ENCODE assay signal across 1 cellular context in genomic region chr22:41445171-41446056, GRCh38.
TF ChIP-seq lines count a peak whose summit lies in the region.

No MANE protein-coding gene starts in this region.

TF ChIP-seq in HEK293, 187 proteins besides CTCF, POLR2A, EP300 and RAD21 (continued from another document and continues in another):
- TF ChIP-seq ZNF670 (tag by site-specific recombination; IDR thresholded peaks at IDR 0.05; ENCODE audit: low read depth) = no peak
- TF ChIP-seq, protein P1, sequence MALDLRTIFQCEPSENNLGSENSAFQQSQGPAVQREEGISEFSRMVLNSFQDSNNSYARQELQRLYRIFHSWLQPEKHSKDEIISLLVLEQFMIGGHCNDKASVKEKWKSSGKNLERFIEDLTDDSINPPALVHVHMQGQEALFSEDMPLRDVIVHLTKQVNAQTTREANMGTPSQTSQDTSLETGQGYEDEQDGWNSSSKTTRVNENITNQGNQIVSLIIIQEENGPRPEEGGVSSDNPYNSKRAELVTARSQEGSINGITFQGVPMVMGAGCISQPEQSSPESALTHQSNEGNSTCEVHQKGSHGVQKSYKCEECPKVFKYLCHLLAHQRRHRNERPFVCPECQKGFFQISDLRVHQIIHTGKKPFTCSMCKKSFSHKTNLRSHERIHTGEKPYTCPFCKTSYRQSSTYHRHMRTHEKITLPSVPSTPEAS (tag by site-specific recombination; IDR thresholded peaks at IDR 0.05) = no peak
- TF ChIP-seq ZNF112 (tag by site-specific recombination; IDR thresholded peaks at IDR 0.05) = no peak
- no peak for TF ChIP-seq ZNF174 (tag by site-specific recombination; IDR thresholded peaks at IDR 0.05)
- TF ChIP-seq, protein P2, sequence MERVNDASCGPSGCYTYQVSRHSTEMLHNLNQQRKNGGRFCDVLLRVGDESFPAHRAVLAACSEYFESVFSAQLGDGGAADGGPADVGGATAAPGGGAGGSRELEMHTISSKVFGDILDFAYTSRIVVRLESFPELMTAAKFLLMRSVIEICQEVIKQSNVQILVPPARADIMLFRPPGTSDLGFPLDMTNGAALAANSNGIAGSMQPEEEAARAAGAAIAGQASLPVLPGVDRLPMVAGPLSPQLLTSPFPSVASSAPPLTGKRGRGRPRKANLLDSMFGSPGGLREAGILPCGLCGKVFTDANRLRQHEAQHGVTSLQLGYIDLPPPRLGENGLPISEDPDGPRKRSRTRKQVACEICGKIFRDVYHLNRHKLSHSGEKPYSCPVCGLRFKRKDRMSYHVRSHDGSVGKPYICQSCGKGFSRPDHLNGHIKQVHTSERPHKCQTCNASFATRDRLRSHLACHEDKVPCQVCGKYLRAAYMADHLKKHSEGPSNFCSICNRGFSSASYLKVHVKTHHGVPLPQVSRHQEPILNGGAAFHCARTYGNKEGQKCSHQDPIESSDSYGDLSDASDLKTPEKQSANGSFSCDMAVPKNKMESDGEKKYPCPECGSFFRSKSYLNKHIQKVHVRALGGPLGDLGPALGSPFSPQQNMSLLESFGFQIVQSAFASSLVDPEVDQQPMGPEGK (tag by site-specific recombination; IDR thresholded peaks at IDR 0.05) = no peak; the same call in none of the 2 replicates
- TF ChIP-seq ZBTB48 (tag by site-specific recombination; IDR thresholded peaks at IDR 0.05) = no peak
- no peak for TF ChIP-seq ZNF169 (tag by site-specific recombination; IDR thresholded peaks at IDR 0.05)
- no peak for TF ChIP-seq ZNF768 (tag by site-specific recombination; IDR thresholded peaks at IDR 0.05)
- TF ChIP-seq, protein P3, sequence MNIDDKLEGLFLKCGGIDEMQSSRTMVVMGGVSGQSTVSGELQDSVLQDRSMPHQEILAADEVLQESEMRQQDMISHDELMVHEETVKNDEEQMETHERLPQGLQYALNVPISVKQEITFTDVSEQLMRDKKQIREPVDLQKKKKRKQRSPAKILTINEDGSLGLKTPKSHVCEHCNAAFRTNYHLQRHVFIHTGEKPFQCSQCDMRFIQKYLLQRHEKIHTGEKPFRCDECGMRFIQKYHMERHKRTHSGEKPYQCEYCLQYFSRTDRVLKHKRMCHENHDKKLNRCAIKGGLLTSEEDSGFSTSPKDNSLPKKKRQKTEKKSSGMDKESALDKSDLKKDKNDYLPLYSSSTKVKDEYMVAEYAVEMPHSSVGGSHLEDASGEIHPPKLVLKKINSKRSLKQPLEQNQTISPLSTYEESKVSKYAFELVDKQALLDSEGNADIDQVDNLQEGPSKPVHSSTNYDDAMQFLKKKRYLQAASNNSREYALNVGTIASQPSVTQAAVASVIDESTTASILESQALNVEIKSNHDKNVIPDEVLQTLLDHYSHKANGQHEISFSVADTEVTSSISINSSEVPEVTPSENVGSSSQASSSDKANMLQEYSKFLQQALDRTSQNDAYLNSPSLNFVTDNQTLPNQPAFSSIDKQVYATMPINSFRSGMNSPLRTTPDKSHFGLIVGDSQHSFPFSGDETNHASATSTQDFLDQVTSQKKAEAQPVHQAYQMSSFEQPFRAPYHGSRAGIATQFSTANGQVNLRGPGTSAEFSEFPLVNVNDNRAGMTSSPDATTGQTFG (tag by site-specific recombination; IDR thresholded peaks at IDR 0.05; ENCODE audit: borderline replicate concordance) = no peak
- no peak; the same call in 1 of the 2 replicates for TF ChIP-seq KLF16 (tag by site-specific recombination; IDR thresholded peaks at IDR 0.05)
- TF ChIP-seq HOXA7 (CRISPR knock-in tag; IDR thresholded peaks at IDR 0.05; ENCODE audit: borderline replicate concordance) = no peak
- no peak for TF ChIP-seq PRDM1 (tag by site-specific recombination; IDR thresholded peaks at IDR 0.05)
- TF ChIP-seq ZNF558 (tag by site-specific recombination; IDR thresholded peaks at IDR 0.05) = no peak
- no peak for TF ChIP-seq ZNF707 (tag by site-specific recombination; IDR thresholded peaks at IDR 0.05)
- TF ChIP-seq PBX3 (CRISPR knock-in tag; IDR thresholded peaks at IDR 0.05) = no peak
- peak; percentile 69 for TF ChIP-seq ZIC2 (tag by site-specific recombination; IDR thresholded peaks at IDR 0.05)
- no peak for TF ChIP-seq ZNF514 (tag by site-specific recombination; IDR thresholded peaks at IDR 0.05)
- TF ChIP-seq ZNF335 (tag by site-specific recombination; conservative IDR thresholded peaks at IDR 0.05) = no peak
- TF ChIP-seq ZNF221 (tag by site-specific recombination; IDR thresholded peaks at IDR 0.05; ENCODE audit: borderline replicate concordance) = no peak
- TF ChIP-seq ELK4 (IDR thresholded peaks at IDR 0.05; ENCODE audit: borderline replicate concordance, low read depth, low read length) = no peak
- no peak for TF ChIP-seq REPIN1 (tag by site-specific recombination; IDR thresholded peaks at IDR 0.05; ENCODE audit: low read depth)
- TF ChIP-seq GLIS2 (tag by site-specific recombination; IDR thresholded peaks at IDR 0.05) = peak; percentile 47; the same call in 1 of the 2 replicates
- TF ChIP-seq ZNF664 (tag by site-specific recombination; IDR thresholded peaks at IDR 0.05) = no peak
- no peak for TF ChIP-seq ZBTB8A (tag by site-specific recombination; IDR thresholded peaks at IDR 0.05)
- TF ChIP-seq, protein P4, sequence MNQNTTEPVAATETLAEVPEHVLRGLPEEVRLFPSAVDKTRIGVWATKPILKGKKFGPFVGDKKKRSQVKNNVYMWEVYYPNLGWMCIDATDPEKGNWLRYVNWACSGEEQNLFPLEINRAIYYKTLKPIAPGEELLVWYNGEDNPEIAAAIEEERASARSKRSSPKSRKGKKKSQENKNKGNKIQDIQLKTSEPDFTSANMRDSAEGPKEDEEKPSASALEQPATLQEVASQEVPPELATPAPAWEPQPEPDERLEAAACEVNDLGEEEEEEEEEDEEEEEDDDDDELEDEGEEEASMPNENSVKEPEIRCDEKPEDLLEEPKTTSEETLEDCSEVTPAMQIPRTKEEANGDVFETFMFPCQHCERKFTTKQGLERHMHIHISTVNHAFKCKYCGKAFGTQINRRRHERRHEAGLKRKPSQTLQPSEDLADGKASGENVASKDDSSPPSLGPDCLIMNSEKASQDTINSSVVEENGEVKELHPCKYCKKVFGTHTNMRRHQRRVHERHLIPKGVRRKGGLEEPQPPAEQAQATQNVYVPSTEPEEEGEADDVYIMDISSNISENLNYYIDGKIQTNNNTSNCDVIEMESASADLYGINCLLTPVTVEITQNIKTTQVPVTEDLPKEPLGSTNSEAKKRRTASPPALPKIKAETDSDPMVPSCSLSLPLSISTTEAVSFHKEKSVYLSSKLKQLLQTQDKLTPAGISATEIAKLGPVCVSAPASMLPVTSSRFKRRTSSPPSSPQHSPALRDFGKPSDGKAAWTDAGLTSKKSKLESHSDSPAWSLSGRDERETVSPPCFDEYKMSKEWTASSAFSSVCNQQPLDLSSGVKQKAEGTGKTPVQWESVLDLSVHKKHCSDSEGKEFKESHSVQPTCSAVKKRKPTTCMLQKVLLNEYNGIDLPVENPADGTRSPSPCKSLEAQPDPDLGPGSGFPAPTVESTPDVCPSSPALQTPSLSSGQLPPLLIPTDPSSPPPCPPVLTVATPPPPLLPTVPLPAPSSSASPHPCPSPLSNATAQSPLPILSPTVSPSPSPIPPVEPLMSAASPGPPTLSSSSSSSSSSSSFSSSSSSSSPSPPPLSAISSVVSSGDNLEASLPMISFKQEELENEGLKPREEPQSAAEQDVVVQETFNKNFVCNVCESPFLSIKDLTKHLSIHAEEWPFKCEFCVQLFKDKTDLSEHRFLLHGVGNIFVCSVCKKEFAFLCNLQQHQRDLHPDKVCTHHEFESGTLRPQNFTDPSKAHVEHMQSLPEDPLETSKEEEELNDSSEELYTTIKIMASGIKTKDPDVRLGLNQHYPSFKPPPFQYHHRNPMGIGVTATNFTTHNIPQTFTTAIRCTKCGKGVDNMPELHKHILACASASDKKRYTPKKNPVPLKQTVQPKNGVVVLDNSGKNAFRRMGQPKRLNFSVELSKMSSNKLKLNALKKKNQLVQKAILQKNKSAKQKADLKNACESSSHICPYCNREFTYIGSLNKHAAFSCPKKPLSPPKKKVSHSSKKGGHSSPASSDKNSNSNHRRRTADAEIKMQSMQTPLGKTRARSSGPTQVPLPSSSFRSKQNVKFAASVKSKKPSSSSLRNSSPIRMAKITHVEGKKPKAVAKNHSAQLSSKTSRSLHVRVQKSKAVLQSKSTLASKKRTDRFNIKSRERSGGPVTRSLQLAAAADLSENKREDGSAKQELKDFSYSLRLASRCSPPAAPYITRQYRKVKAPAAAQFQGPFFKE (tag by site-specific recombination; IDR thresholded peaks at IDR 0.05; ENCODE audit: borderline replicate concordance) = no peak
- TF ChIP-seq OVOL3 (tag by site-specific recombination; IDR thresholded peaks at IDR 0.05) = no peak
- TF ChIP-seq ZNF677 (tag by site-specific recombination; IDR thresholded peaks at IDR 0.05) = no peak
- TF ChIP-seq HOXC10 (CRISPR knock-in tag; IDR thresholded peaks at IDR 0.05) = no peak
- TF ChIP-seq ZNF394 (tag by site-specific recombination; IDR thresholded peaks at IDR 0.05; ENCODE audit: borderline replicate concordance) = peak; percentile 30; the same call in 1 of the 2 replicates
- no peak for TF ChIP-seq ZNF555 (tag by site-specific recombination; conservative IDR thresholded peaks at IDR 0.05)
- no peak for TF ChIP-seq ZNF2 (tag by site-specific recombination; IDR thresholded peaks at IDR 0.05)
- no peak for TF ChIP-seq ZBTB44 (tag by site-specific recombination; IDR thresholded peaks at IDR 0.05)
- TF ChIP-seq, protein P5, sequence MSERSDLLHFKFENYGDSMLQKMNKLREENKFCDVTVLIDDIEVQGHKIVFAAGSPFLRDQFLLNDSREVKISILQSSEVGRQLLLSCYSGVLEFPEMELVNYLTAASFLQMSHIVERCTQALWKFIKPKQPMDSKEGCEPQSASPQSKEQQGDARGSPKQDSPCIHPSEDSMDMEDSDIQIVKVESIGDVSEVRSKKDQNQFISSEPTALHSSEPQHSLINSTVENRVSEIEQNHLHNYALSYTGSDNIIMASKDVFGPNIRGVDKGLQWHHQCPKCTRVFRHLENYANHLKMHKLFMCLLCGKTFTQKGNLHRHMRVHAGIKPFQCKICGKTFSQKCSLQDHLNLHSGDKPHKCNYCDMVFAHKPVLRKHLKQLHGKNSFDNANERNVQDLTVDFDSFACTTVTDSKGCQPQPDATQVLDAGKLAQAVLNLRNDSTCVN (tag by site-specific recombination; optimal IDR thresholded peaks at IDR 0.05) = peak; percentile 18
- no peak for TF ChIP-seq ZNF37A (tag by site-specific recombination; IDR thresholded peaks at IDR 0.05)
- TF ChIP-seq SCRT1 (tag by site-specific recombination; IDR thresholded peaks at IDR 0.05; ENCODE audit: borderline replicate concordance) = no peak
- TF ChIP-seq MYNN (tag by site-specific recombination; IDR thresholded peaks at IDR 0.05; ENCODE audit: borderline replicate concordance) = no peak
- TF ChIP-seq ZNF560 (tag by site-specific recombination; IDR thresholded peaks at IDR 0.05; ENCODE audit: borderline replicate concordance) = no peak
- no peak for TF ChIP-seq ZXDB (tag by site-specific recombination; IDR thresholded peaks at IDR 0.05)
- TF ChIP-seq ZNF184 (tag by site-specific recombination; IDR thresholded peaks at IDR 0.05) = no peak
- no peak for TF ChIP-seq ZNF324 (tag by site-specific recombination; IDR thresholded peaks at IDR 0.05)
- TF ChIP-seq TCF7L2 (IDR thresholded peaks at IDR 0.05; ENCODE audit: borderline replicate concordance, low read depth, low read length) = no peak
- TF ChIP-seq ZNF19 (tag by site-specific recombination; IDR thresholded peaks at IDR 0.05; ENCODE audit: low read depth) = no peak
- TF ChIP-seq ZNF704 (tag by site-specific recombination; IDR thresholded peaks at IDR 0.05) = no peak
- no peak for TF ChIP-seq ZNF776 (tag by site-specific recombination; IDR thresholded peaks at IDR 0.05; ENCODE audit: borderline replicate concordance)
- no peak for TF ChIP-seq ZNF549 (tag by site-specific recombination; IDR thresholded peaks at IDR 0.05)
- peak; percentile 51; the same call in 1 of the 2 replicates for TF ChIP-seq ZNF366 (tag by site-specific recombination; conservative IDR thresholded peaks at IDR 0.05)
- TF ChIP-seq SP7 (tag by site-specific recombination; IDR thresholded peaks at IDR 0.05) = no peak
- no peak for TF ChIP-seq ZNF501 (tag by site-specific recombination; IDR thresholded peaks at IDR 0.05)
- no peak for TF ChIP-seq ZNF837 (tag by site-specific recombination; IDR thresholded peaks at IDR 0.05)
- TF ChIP-seq ZNF561 (tag by site-specific recombination; IDR thresholded peaks at IDR 0.05; ENCODE audit: borderline replicate concordance) = no peak
- TF ChIP-seq ZNF629 (tag by site-specific recombination; IDR thresholded peaks at IDR 0.05) = peak; percentile 16; the same call in 1 of the 2 replicates
- no peak for TF ChIP-seq TRIM28 (IDR thresholded peaks at IDR 0.05; ENCODE audit: borderline replicate concordance, low read length)
